In the genomic region with DNA sequence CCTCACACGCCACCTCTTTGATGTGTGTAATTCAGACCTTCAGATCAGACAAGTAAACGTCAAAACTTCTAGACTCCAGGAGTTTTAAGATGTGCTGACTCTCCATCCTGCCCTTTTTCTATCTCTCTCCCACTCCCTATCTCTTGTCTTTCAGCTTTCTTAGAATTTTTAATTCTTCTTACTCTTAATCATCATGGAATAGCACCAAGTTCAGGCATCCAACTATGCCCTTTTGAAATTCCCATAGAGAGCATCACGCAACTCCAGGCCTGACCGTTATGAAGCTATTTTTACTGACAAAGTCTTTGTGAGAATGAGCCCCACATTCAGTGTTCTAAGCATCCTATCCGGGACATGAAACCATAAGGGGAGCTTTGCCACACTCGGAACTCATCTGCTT, we compare ENCODE assay signal across 19 cellular contexts.
"Had no signal": no experiment of that assay in that cellular context is flagged by ENCODE, and none has a peak within 500 bp of the region (broad histone marks: within the 10 kb centered on the region; RNA-seq: fewer than 3 reads in every experiment).

No MANE protein-coding gene starts in this region.

- H3K27me3 ChIP-seq: esophagus muscularis mucosa, upper lobe of right lung, vagina had no signal

- H3K4me1 ChIP-seq: lower lobe of right lung, neural progenitor cell, parathyroid adenoma, psoas muscle, upper lobe of right lung had no signal

- FAIRE-seq: small intestine had no signal

- H3K4me2 ChIP-seq: neural progenitor cell had no signal

- H3K79me2 ChIP-seq: parathyroid adenoma had no signal

- H3K9me3 ChIP-seq: esophagus muscularis mucosa, lower lobe of right lung, psoas muscle, tibial nerve, upper lobe of right lung, vagina had no signal

- ATAC-seq: effector memory CD8-positive, alpha-beta T cell; lower lobe of right lung; natural killer cell treated with Interleukin-12 subunit alpha and Interleukin-12 subunit beta and Interleukin-15 and Interleukin-18, amount 100 ng/mL, for 72 hours; psoas muscle; stimulated activated memory B cell treated with anti-CD40 and anti-IgM and Interleukin-4, amounts not matched to agents 10 μg/mL and 1 μg/mL and 100 μg/mL, for 72 hours; upper lobe of right lung had no signal

- H3K4me3 ChIP-seq: esophagus muscularis mucosa, lower lobe of right lung, neural progenitor cell, psoas muscle, tibial nerve, upper lobe of right lung, vagina had no signal

- H2AFZ ChIP-seq: neural progenitor cell, parathyroid adenoma had no signal

- H3K27ac ChIP-seq: epithelial cell of prostate, esophagus muscularis mucosa, lower lobe of right lung, neural progenitor cell, parathyroid adenoma, psoas muscle, tibial nerve, upper lobe of right lung, vagina had no signal

- DNase-seq: central memory CD4-positive, alpha-beta T cell; effector memory CD8-positive, alpha-beta T cell; foreskin fibroblast; hippocampal formation; lower lobe of right lung; midbrain; nucleus accumbens; psoas muscle; small intestine; stimulated activated CD4-positive, alpha-beta T cell treated with anti-CD3 and anti-CD28 coated beads, Interleukin-4, amount 100 ng/mL, for 1 hour; upper lobe of right lung had no signal

- H3K36me3 ChIP-seq: esophagus muscularis mucosa, lower lobe of right lung, neural progenitor cell, tibial nerve, upper lobe of right lung, vagina had no signal

- H3K9ac ChIP-seq: neural progenitor cell, parathyroid adenoma had no signal
